Comparison of ENCODE assay signal across 22 cellular contexts in the genomic region with DNA sequence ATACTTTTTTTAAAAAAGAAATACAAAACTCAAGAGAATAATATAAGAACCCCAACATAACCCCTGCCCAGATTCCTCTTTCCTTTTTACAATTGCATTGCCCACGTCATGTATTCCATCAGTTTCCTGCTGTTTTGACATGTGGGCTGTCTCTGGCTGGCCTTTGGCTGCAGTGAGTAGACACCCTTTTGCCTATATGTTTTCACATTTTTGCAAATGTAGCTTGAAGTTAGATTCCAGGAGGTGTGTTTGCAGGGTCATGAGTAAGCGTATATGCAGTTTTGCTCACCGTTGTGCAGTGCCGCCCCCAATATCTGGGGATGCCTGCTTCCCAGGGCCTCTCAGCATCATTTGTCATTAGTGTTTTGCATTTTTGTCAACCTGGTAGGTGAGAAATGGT. TPM values are rescaled to one million over a fixed set of nuclear protein-coding genes. Genes with fewer than 3 reads are reported as not detected.
"Had no signal": no experiment of that assay in that cellular context is flagged by ENCODE, and none has a peak within 500 bp of the region (broad histone marks: within the 10 kb centered on the region; RNA-seq: fewer than 3 reads in every experiment).

No MANE protein-coding gene starts in this region.

- H3K4me1 ChIP-seq: body of pancreas had no signal

- H3K27ac ChIP-seq: body of pancreas had no signal

- H3K9me3 ChIP-seq: body of pancreas had no signal

- ATAC-seq: activated CD8-positive, alpha-beta T cell treated with anti-CD3 and anti-CD28 coated beads, Interleukin-2, amount 10 ng/mL, durations not matched to agents 7 days and 5 days; body of pancreas; K562; WTC11 had no signal

- H3K27me3 ChIP-seq: body of pancreas had no signal

- H3K4me3 ChIP-seq: body of pancreas, K562 had no signal

- FAIRE-seq: K562, RCC 7860 had no signal

- DNase-seq: activated CD4-positive, alpha-beta T cell treated with anti-CD3 and anti-CD28 coated beads for 48 hours; activated CD4-positive, alpha-beta T cell treated with anti-CD3 and anti-CD28 coated beads, Interleukin-2, amount 50 U/mL, for 4 hours; activated CD4-positive, CD25-positive, alpha-beta regulatory T cell treated with anti-CD3 and anti-CD28 coated beads, Interleukin-2, amount 50 U/mL, for 72 hours; activated CD8-positive, alpha-beta memory T cell treated with anti-CD3 and anti-CD28 coated beads, Interleukin-2, amount 50 U/mL, for 48 hours; activated CD8-positive, alpha-beta T cell treated with anti-CD3 and anti-CD28 coated beads, Interleukin-2, amount 10 ng/mL, durations not matched to agents 7 days and 5 days; activated T-cell treated with anti-CD3 and anti-CD28 coated beads, Interleukin-2, amount 50 U/mL, for 1 hour; aorta; body of pancreas; Karpas-422; MM.1S; NCI-H1105; NCI-H1436; NCI-H1694 treated with DMSO at 0.1 percent for 48 hours; NCI-H2029 treated with DMSO at 0.1 percent for 48 hours; NCI-H345; NCI-H510A; NCI-H69; NK-92 treated with Interleukin-12 subunit alpha and Interleukin-12 subunit beta, amount 100 ng/mL, for 24 hours; SHP77 treated with DMSO at 0.1 percent for 48 hours had no signal

RNA-seq across cellular contexts. Expression of a gene that starts 28.0 kb away (rescaled TPM):
- polyA plus RNA-seq: K562 had no signal
